Comparison of ENCODE assay signal across 20 cellular contexts in the genomic region with DNA sequence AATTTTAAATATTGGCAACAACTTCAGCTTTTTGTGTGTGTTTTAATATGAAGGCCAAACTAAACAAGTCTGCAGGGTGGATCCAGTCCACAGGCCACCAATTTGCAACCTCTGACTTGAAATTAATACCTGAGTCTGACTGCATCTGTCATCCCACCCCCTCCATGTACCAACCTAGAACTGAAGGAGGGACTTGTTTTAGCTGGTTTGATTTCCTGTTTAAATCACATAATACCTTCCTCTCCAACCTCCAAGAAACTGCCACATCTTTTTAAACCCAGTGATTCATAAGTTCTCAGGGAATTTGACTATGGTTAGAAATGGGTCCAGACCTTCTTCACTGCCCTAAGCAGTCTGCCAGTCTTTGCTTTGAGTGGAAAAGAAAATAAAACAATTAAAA. TPM values are rescaled to one million over a fixed set of nuclear protein-coding genes. Genes with fewer than 3 reads are reported as not detected.
DNase-seq lines count a peak whose midpoint lies in the region; ATAC-seq, FAIRE-seq and TF ChIP-seq lines count a peak whose summit lies in the region.
"Had no signal": no experiment of that assay in that cellular context is flagged by ENCODE, and none has a peak within 500 bp of the region (broad histone marks: within the 10 kb centered on the region; RNA-seq: fewer than 3 reads in every experiment).

No MANE protein-coding gene starts in this region.

- H3K4me3 Mint-ChIP-seq in CD8-positive, alpha-beta memory T cell, result no peak overlapping the region
- H3K4me3 Mint-ChIP-seq: CD4-positive, alpha-beta memory T cell had no signal

- H3K79me2 ChIP-seq in Karpas-422 (ENCODE audit: low read length) (peaks cover 34% of the 10 kb centered on the region), OCI-LY3 (ENCODE audit: low read length) (no peaks in the 10 kb centered on the region)

- peak overlapping the region; percentile 37 for H3K4me3 ChIP-seq in Karpas-422 (ENCODE audit: low read length)
- H3K4me3 ChIP-seq in OCI-LY3 (ENCODE audit: low read length), result no peak overlapping the region
- H3K4me3 ChIP-seq in bronchial epithelial cell (ENCODE audit: low read depth, low read length), result no peak overlapping the region
- no peak overlapping the region for H3K4me3 ChIP-seq in CD8-positive, alpha-beta memory T cell (ENCODE audit: low read length)
- H3K4me3 ChIP-seq: BLaER1, K562 had no signal

- peaks cover 63% of the 10 kb centered on the region for H3K4me1 ChIP-seq in Karpas-422 (ENCODE audit: low read length)
- H3K4me1 ChIP-seq in OCI-LY3 (ENCODE audit: low read length), result peaks cover 25% of the 10 kb centered on the region
- H3K4me1 ChIP-seq in CD8-positive, alpha-beta memory T cell (ENCODE audit: insufficient read depth, low read length), result no peaks in the 10 kb centered on the region
- H3K4me1 ChIP-seq: BLaER1 had no signal

- H3K9ac ChIP-seq in Karpas-422 (ENCODE audit: low read length) (peak overlapping the region; percentile 53), OCI-LY3 (ENCODE audit: low read length) (no peak overlapping the region)
- H3K9ac ChIP-seq: BLaER1 had no signal

- FAIRE-seq in bronchial epithelial cell (lab: Jason Lieb, UNC), result no peak
- FAIRE-seq: K562 had no signal

- H3K9me3 ChIP-seq in Karpas-422 (ENCODE audit: low read length), result no peaks in the 10 kb centered on the region
- no peaks in the 10 kb centered on the region for H3K9me3 ChIP-seq in OCI-LY3 (ENCODE audit: insufficient read depth, low read length)
- H3K9me3 ChIP-seq in CD8-positive, alpha-beta memory T cell (ENCODE audit: low read length), result no peaks in the 10 kb centered on the region
- H3K9me3 ChIP-seq: BLaER1 had no signal

- no peaks in the 10 kb centered on the region for H3K9me2 ChIP-seq in Karpas-422 (replicated peaks; ENCODE audit: insufficient read depth, low read length)

- H4K20me1 ChIP-seq in Karpas-422 (ENCODE audit: insufficient read depth, low read depth, low read length) (no peaks in the 10 kb centered on the region), OCI-LY3 (ENCODE audit: insufficient read depth, low read length) (peaks cover 5% of the 10 kb centered on the region; the same call in 1 of the 2 replicates)

- H3K4me2 ChIP-seq in Karpas-422 (ENCODE audit: low read depth, low read length, poor library complexity, severe bottlenecking) (peak overlapping the region; percentile 68), OCI-LY3 (ENCODE audit: low read length) (peak overlapping the region; percentile 57; the same call in 1 of the 2 replicates)
- H3K4me2 ChIP-seq: BLaER1 had no signal

- H3K4me1 Mint-ChIP-seq in CD8-positive, alpha-beta memory T cell, result peaks cover 0 to 5% (median 0%) of the 10 kb centered on the region in 3 donors
- H3K4me1 Mint-ChIP-seq: CD4-positive, alpha-beta memory T cell had no signal

- ATAC-seq in HG03442 (IDR thresholded peaks at IDR 0.05; ENCODE audit: unreplicated experiment), result no peak
- ATAC-seq: K562, PC-3 had no signal

- H3K9me3 Mint-ChIP-seq in CD8-positive, alpha-beta memory T cell, result no peaks in the 10 kb centered on the region
- H3K9me3 Mint-ChIP-seq: CD4-positive, alpha-beta memory T cell had no signal

- TF ChIP-seq CTCF in OCI-LY3 (IDR thresholded peaks at IDR 0.05; ENCODE audit: low read depth, low read length) (no peak), bronchial epithelial cell (IDR thresholded peaks at IDR 0.05; ENCODE audit: insufficient read depth, low read length, severe bottlenecking) (no peak)

- H2AFZ ChIP-seq in Karpas-422 (ENCODE audit: low read length) (no peak overlapping the region), OCI-LY3 (ENCODE audit: low read depth, low read length) (no peak overlapping the region)

- CTCF ChIA-PET in CD8-positive, alpha-beta memory T cell (lab: Charles Lee), result no interaction called here

- POLR2A ChIA-PET in CD8-positive, alpha-beta memory T cell (lab: Charles Lee), result no interaction called here

- H3K27ac Mint-ChIP-seq in CD8-positive, alpha-beta memory T cell, result peak overlapping the region in 1 of 8 donors; percentile 75

- intact Hi-C loops in cardiac septum (cut with DNase I), result no loop called here

- H3K36me3 ChIP-seq in Karpas-422 (ENCODE audit: insufficient read depth, low read length) (peaks cover 37% of the 10 kb centered on the region; the same call in 1 of the 2 replicates), OCI-LY3 (replicated peaks; ENCODE audit: low read depth, low read length) (peaks cover 47% of the 10 kb centered on the region), bronchial epithelial cell (ENCODE audit: control insufficient read depth, insufficient read depth, low read length) (peaks cover 15% of the 10 kb centered on the region)
- peaks cover 14% of the 10 kb centered on the region for H3K36me3 ChIP-seq in CD8-positive, alpha-beta memory T cell (ENCODE audit: insufficient read depth, low read length)

- H3K27ac ChIP-seq in Karpas-422 (ENCODE audit: low read length) (peak overlapping the region; percentile 95), OCI-LY3 (ENCODE audit: low read length) (peak overlapping the region; percentile 2; the same call in 1 of the 2 replicates)
- H3K27ac ChIP-seq in CD8-positive, alpha-beta memory T cell (ENCODE audit: low read depth, low read length), result no peak overlapping the region
- H3K27ac ChIP-seq: BLaER1 had no signal

- peaks cover 0 to 79% (median 8%) of the 10 kb centered on the region in 3 donors for H3K36me3 Mint-ChIP-seq in CD8-positive, alpha-beta memory T cell

- no peaks in the 10 kb centered on the region for H3K27me3 Mint-ChIP-seq in CD8-positive, alpha-beta memory T cell
- H3K27me3 Mint-ChIP-seq: CD4-positive, alpha-beta memory T cell had no signal

- DNase-seq in Karpas-422, result no peak
- DNase-seq in bronchial epithelial cell (ENCODE audit: low read depth), result peak; percentile 86
- DNase-seq in renal cortical epithelial cell (ENCODE audit: low read depth), result peak; percentile 21
- no peak for DNase-seq in CD8-positive, alpha-beta memory T cell
- no peak for DNase-seq in cardiac septum (ENCODE audit: low spot score)
- no peak for DNase-seq in stimulated activated CD4-positive, alpha-beta T cell treated with anti-CD3 and anti-CD28 coated beads, Interleukin-15, amount 100 ng/mL, for 24 hours
- DNase-seq: CD4-positive, alpha-beta memory T cell; GDM1; NCI-H1092; NCI-H1436 treated with DMSO at 0.1 percent for 48 hours; NCI-H2029 treated with DMSO at 0.1 percent for 48 hours; NCI-H2171 treated with DMSO at 0.1 percent for 48 hours; NCI-H524 treated with DMSO at 0.1 percent for 48 hours; PC-3; SHP77; SW 1271 had no signal

- H3K27me3 ChIP-seq in Karpas-422 (ENCODE audit: low read length) (no peaks in the 10 kb centered on the region), OCI-LY3 (ENCODE audit: low read depth, low read length) (no peaks in the 10 kb centered on the region), bronchial epithelial cell (ENCODE audit: control insufficient read depth, insufficient read depth, low read length) (no peaks in the 10 kb centered on the region)
- H3K27me3 ChIP-seq in CD8-positive, alpha-beta memory T cell (ENCODE audit: insufficient read depth, low read length, poor library complexity, severe bottlenecking), result no peaks in the 10 kb centered on the region
- H3K27me3 ChIP-seq: BLaER1 had no signal

RNA-seq across cellular contexts. Expression of a gene that starts 21.6 kb away (rescaled TPM):
- total RNA-seq in Karpas-422 (2014; rRNA removed; shearing (Covaris generic); ENCODE audit: low replicate concordance), result 22.5 and 32.7 TPM in 2 replicates
- total RNA-seq in bronchial epithelial cell, result 20.8 and 29.2 TPM in 2 replicates
- 24.5 and 31.3 TPM in 2 replicates for total RNA-seq in renal cortical epithelial cell
- total RNA-seq in CD8-positive, alpha-beta memory T cell, result 10 to 100 TPM; 33.7 to 35.2 TPM
- polyA plus RNA-seq in CD8-positive, alpha-beta memory T cell, result 17.2 TPM
- total RNA-seq in cardiac septum, result 13.2 TPM

RNA-seq across cellular contexts. Expression of a gene that starts 57.6 kb away (rescaled TPM):
- total RNA-seq in Karpas-422 (2014; rRNA removed; shearing (Covaris generic); ENCODE audit: low replicate concordance), result 28.7 and 40.0 TPM in 2 replicates
- total RNA-seq in bronchial epithelial cell (15.8 and 22.1 TPM in 2 replicates), renal cortical epithelial cell (33.2 and 41.7 TPM in 2 replicates), cardiac septum (30.4 TPM)
- total RNA-seq in CD8-positive, alpha-beta memory T cell, result 10 to 100 TPM; 54.3 TPM
- polyA plus RNA-seq in CD8-positive, alpha-beta memory T cell, result 25.8 TPM

Comparison
In these comparisons a context has a peak if more than half of its experiments do, and no peak if none do; other contexts are left out.
1. DNase-seq: peak in bronchial epithelial cell (single experiment) and renal cortical epithelial cell (single experiment); none in Karpas-422 (single experiment), CD8-positive, alpha-beta memory T cell (0 of 5), cardiac septum (single experiment) and stimulated activated CD4-positive, alpha-beta T cell treated with anti-CD3 and anti-CD28 coated beads, Interleukin-15, amount 100 ng/mL, for 24 hours (single experiment).